18 cellular contexts compared by ENCODE assay signal in genomic region chr6:36334343-36334742, GRCh38. TPM values are rescaled to one million over a fixed set of nuclear protein-coding genes. Genes with fewer than 3 reads are reported as not detected.
DNase-seq lines count a peak whose midpoint lies in the region; ATAC-seq and TF ChIP-seq lines count a peak whose summit lies in the region.
"Had no signal": no experiment of that assay in that cellular context is flagged by ENCODE, and none has a peak within 500 bp of the region (broad histone marks: within the 10 kb centered on the region; RNA-seq: fewer than 3 reads in every experiment).

No MANE protein-coding gene starts in this region.

- H3K4me3 ChIP-seq in colonic mucosa (no peak overlapping the region), mucosa of rectum (ENCODE audit: low read length in 2 of 2) (peak overlapping the region; percentile 52 to 77), uterus (no peak overlapping the region)
- no peak overlapping the region for H3K4me3 ChIP-seq in CD8-positive, alpha-beta memory T cell (ENCODE audit: low read length)

- no peak for TF ChIP-seq POLR2A in uterus (IDR thresholded peaks at IDR 0.05)

- H3K27ac Mint-ChIP-seq in CD8-positive, alpha-beta memory T cell, result peak overlapping the region in 1 of 8 donors; percentile 6
- H3K27ac Mint-ChIP-seq: activated naive CD8-positive, alpha-beta T cell treated with anti-CD3 and anti-CD28 coated beads, Interleukin-2, amount 50 U/mL, for 24 hours; activated T-helper 1 cell treated with anti-CD3 and anti-CD28 coated beads, Interleukin-12 subunit alpha, Interleukin-12 subunit beta, Interleukin-2, Interleukin-4 antibody, amounts not matched to agents 30 ng/mL and 10 ng/mL and 1 ng/mL, durations not matched to agents 14 hours and 24 hours and 36 hours had no signal

- no peak overlapping the region for H3K4me3 Mint-ChIP-seq in CD8-positive, alpha-beta memory T cell
- H3K4me3 Mint-ChIP-seq: activated naive CD8-positive, alpha-beta T cell treated with anti-CD3 and anti-CD28 coated beads, Interleukin-2, amount 50 U/mL, for 24 hours; activated T-helper 1 cell treated with anti-CD3 and anti-CD28 coated beads, Interleukin-12 subunit alpha, Interleukin-12 subunit beta, Interleukin-2, Interleukin-4 antibody, amounts not matched to agents 30 ng/mL and 10 ng/mL and 1 ng/mL, durations not matched to agents 14 hours and 24 hours and 36 hours had no signal

- H3K4me1 ChIP-seq in colonic mucosa (peaks cover 3% of the 10 kb centered on the region), mucosa of rectum (ENCODE audit: control insufficient read depth in 2 of 2, insufficient read depth in 2 of 2, low read length in 2 of 2) (peaks cover 40 to 49% of the 10 kb centered on the region in 2 donors), uterus (no peaks in the 10 kb centered on the region)
- H3K4me1 ChIP-seq in CD8-positive, alpha-beta memory T cell (ENCODE audit: insufficient read depth, low read length), result peaks cover 4% of the 10 kb centered on the region

- no peaks in the 10 kb centered on the region for H3K9me3 ChIP-seq in colonic mucosa
- no peaks in the 10 kb centered on the region for H3K9me3 ChIP-seq in mucosa of rectum (ENCODE audit: control insufficient read depth in 2 of 2, low read length in 2 of 2)
- no peaks in the 10 kb centered on the region for H3K9me3 ChIP-seq in uterus
- H3K9me3 ChIP-seq in CD8-positive, alpha-beta memory T cell (ENCODE audit: low read length), result no peaks in the 10 kb centered on the region

- TF ChIP-seq CTCF in colonic mucosa (IDR thresholded peaks at IDR 0.05) (no peak), uterus (IDR thresholded peaks at IDR 0.05) (no peak)

- H3K4me1 Mint-ChIP-seq in CD8-positive, alpha-beta memory T cell, result peaks cover 4 to 15% (median 11%) of the 10 kb centered on the region in 3 donors

- H3K36me3 Mint-ChIP-seq in CD8-positive, alpha-beta memory T cell, result no peaks in the 10 kb centered on the region

- H3K9me3 Mint-ChIP-seq in CD8-positive, alpha-beta memory T cell, result no peaks in the 10 kb centered on the region
- H3K9me3 Mint-ChIP-seq: activated naive CD8-positive, alpha-beta T cell treated with anti-CD3 and anti-CD28 coated beads, Interleukin-2, amount 50 U/mL, for 24 hours; activated T-helper 1 cell treated with anti-CD3 and anti-CD28 coated beads, Interleukin-12 subunit alpha, Interleukin-12 subunit beta, Interleukin-2, Interleukin-4 antibody, amounts not matched to agents 30 ng/mL and 10 ng/mL and 1 ng/mL, durations not matched to agents 14 hours and 24 hours and 36 hours had no signal

- POLR2A ChIA-PET in CD8-positive, alpha-beta memory T cell (lab: Charles Lee), result no interaction called here

- ATAC-seq in GM18868 (IDR thresholded peaks at IDR 0.05; ENCODE audit: unreplicated experiment), result no peak
- ATAC-seq: activated naive CD8-positive, alpha-beta T cell treated with anti-CD3 and anti-CD28 coated beads, Interleukin-2, amount 50 U/mL, for 24 hours had no signal

- H3K9ac ChIP-seq in colonic mucosa (ENCODE audit: low read depth in 2 of 2, low read length in 2 of 2) (peak overlapping the region; percentile 15 to 77), mucosa of rectum (ENCODE audit: low read depth in 1 of 2, low read length in 2 of 2) (peak overlapping the region; percentile 1 to 66)

- intact Hi-C loops in colonic mucosa (cut with DNase I) (no loop called here), uterus (cut with DNase I; ENCODE audit: low total_unique reads) (no loop called here)

- H3K36me3 ChIP-seq in colonic mucosa (no peaks in the 10 kb centered on the region), mucosa of rectum (ENCODE audit: control insufficient read depth in 2 of 2, insufficient read depth in 2 of 2, low read length in 2 of 2) (peaks cover 0 to 4% of the 10 kb centered on the region in 2 donors), uterus (no peaks in the 10 kb centered on the region)
- no peaks in the 10 kb centered on the region for H3K36me3 ChIP-seq in CD8-positive, alpha-beta memory T cell (ENCODE audit: insufficient read depth, low read length)

- no peaks in the 10 kb centered on the region for H3K27me3 ChIP-seq in colonic mucosa
- H3K27me3 ChIP-seq in mucosa of rectum (ENCODE audit: control insufficient read depth in 2 of 2, insufficient read depth in 2 of 2, low read length in 2 of 2), result no peaks in the 10 kb centered on the region
- H3K27me3 ChIP-seq in uterus, result no peaks in the 10 kb centered on the region
- H3K27me3 ChIP-seq in CD8-positive, alpha-beta memory T cell (ENCODE audit: insufficient read depth, low read length, poor library complexity, severe bottlenecking), result peaks cover 19% of the 10 kb centered on the region

- CTCF ChIA-PET in CD8-positive, alpha-beta memory T cell (lab: Charles Lee), result no interaction called here

- peaks cover 20 to 49% of the 10 kb centered on the region in 2 donors for H3K27me3 Mint-ChIP-seq in CD8-positive, alpha-beta memory T cell

- DNase-seq in OCI-M1 (lab: John Stamatoyannopoulos, UW) (peak; percentile 9), colonic mucosa (peak; percentile 48), epidermal melanocyte (ENCODE audit: insufficient read length, low spot score) (no peak), uterus (no peak)
- no peak for DNase-seq in CD8-positive, alpha-beta memory T cell
- DNase-seq: activated naive CD8-positive, alpha-beta T cell treated with anti-CD3 and anti-CD28 coated beads, Interleukin-2, amount 50 U/mL, for 24 hours; C1 segment of cervical spinal cord; DMS79 treated with DMSO at 0.1 percent for 48 hours; NCI-H1092 treated with DMSO at 0.1 percent for 48 hours; stimulated activated CD4-positive, alpha-beta T cell treated with anti-CD3 and anti-CD28 coated beads, Interleukin-2, amount 100 ng/mL, for 48 hours; stimulated activated CD8-positive, alpha-beta memory T cell treated with anti-CD3 and anti-CD28 coated beads, Interleukin-4, amount 100 ng/mL, for 48 hours had no signal

- H3K27ac ChIP-seq in colonic mucosa, result peak overlapping the region; percentile 89
- peak overlapping the region; percentile 91 to 93 for H3K27ac ChIP-seq in mucosa of rectum (ENCODE audit: low read depth in 2 of 2, low read length in 2 of 2)
- H3K27ac ChIP-seq in temporal lobe (ENCODE audit: low read depth, low read length), result peak overlapping the region; percentile 65
- H3K27ac ChIP-seq in uterus, result peak overlapping the region in 1 of 2 donors; percentile 52
- no peak overlapping the region for H3K27ac ChIP-seq in CD8-positive, alpha-beta memory T cell (ENCODE audit: low read depth, low read length)

RNA-seq across cellular contexts. Expression of gene BNIP5, which starts 2.3 kb away (rescaled TPM):
- 1 to 10 TPM; 4.7 to 7.8 TPM for total RNA-seq in colonic mucosa
- total RNA-seq in temporal lobe, result 0.25 TPM
- total RNA-seq in uterus, result not detected
- not detected for total RNA-seq in CD8-positive, alpha-beta memory T cell
- polyA plus RNA-seq in CD8-positive, alpha-beta memory T cell, result not detected
- total RNA-seq: activated T-helper 1 cell treated with anti-CD3 and anti-CD28 coated beads, Interleukin-12 subunit alpha, Interleukin-12 subunit beta, Interleukin-2, Interleukin-4 antibody, amounts not matched to agents 30 ng/mL and 10 ng/mL and 1 ng/mL, durations not matched to agents 14 hours and 24 hours and 36 hours; chondrocyte; SK-MEL-5; urinary bladder had no signal
- polyA plus RNA-seq: urinary bladder had no signal

RNA-seq across cellular contexts. Expression of gene ETV7, which starts 53.1 kb away (rescaled TPM):
- total RNA-seq in colonic mucosa (1 to 10 TPM; 2.9 to 4.5 TPM), temporal lobe (not detected), uterus (1 to 10 TPM in 1 of 4 donors, not detected in 3; 1.3 TPM)
- under 1 TPM; 0.61 to 0.78 TPM for total RNA-seq in CD8-positive, alpha-beta memory T cell
- polyA plus RNA-seq in CD8-positive, alpha-beta memory T cell, result 2.4 TPM
- total RNA-seq: chondrocyte, SK-MEL-5 had no signal

Comparison
In these comparisons a context has a peak if more than half of its experiments do, and no peak if none do; other contexts are left out.
1. DNase-seq: peak in OCI-M1 (single experiment) and colonic mucosa (single experiment); none in epidermal melanocyte (single experiment), uterus (0 of 2) and CD8-positive, alpha-beta memory T cell (0 of 5).
2. H3K4me3 ChIP-seq: peak in mucosa of rectum (2 of 2); none in colonic mucosa (single experiment), uterus (0 of 2) and CD8-positive, alpha-beta memory T cell (single experiment).